Comparison of ENCODE assay signal across 14 cellular contexts in the genomic region with DNA sequence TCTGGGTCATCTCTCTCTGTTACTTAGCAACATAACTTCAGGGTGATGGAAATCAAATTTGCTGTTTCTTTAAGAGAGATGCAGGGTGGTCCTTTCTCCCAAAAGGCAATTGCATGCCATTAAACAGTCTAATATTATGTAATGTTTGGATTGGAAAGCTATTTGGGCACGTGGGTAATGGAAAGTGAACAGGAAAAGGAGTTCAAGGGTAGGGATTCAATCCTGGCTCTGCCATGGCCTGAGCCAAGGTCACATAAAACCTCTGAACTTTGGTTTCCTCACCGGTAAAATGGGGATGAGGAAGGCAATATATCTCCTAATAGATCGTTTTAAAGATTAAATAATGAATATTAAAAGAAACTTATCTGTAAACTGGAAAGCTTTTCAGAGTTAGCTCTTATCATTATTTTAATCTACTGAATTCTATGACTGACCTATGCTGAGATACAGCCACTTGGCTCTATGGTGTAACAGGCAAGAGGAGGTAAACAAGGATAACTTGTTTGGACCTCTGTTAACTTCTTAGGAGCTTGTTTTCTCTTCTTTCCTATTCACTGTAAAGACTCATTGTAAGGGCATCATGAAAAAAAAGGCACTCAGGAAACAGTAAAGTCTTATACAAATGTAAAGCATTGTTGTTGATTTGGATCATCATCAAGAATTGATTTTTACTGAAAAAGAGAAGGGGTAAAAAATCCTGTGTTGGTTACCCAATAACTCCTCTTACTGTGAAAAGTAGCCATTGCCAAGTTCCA. TPM values are rescaled to one million over a fixed set of nuclear protein-coding genes. Genes with fewer than 3 reads are reported as not detected.
DNase-seq lines count a peak whose midpoint lies in the region; ATAC-seq and TF ChIP-seq lines count a peak whose summit lies in the region.
"Had no signal": no experiment of that assay in that cellular context is flagged by ENCODE, and none has a peak within 500 bp of the region (broad histone marks: within the 10 kb centered on the region; RNA-seq: fewer than 3 reads in every experiment).

No MANE protein-coding gene starts in this region.

- intact Hi-C loops in IMR-90 (cut with micrococcal nuclease), result no loop called here

- dilution Hi-C loops in IMR-90 (cut with HindIII; ENCODE audit: low sequenced_read_pairs, unreplicated experiment), result no loop called here

- no peak overlapping the region for H2BK5ac ChIP-seq in IMR-90 (ENCODE audit: low read depth, low read length, poor library complexity, severe bottlenecking)

- H3K4me1 ChIP-seq in IMR-90 (ENCODE audit: control insufficient read depth, insufficient read depth, low read length), result no peaks in the 10 kb centered on the region
- peaks cover 3 to 10% (median 5%) of the 10 kb centered on the region in 3 donors for H3K4me1 ChIP-seq in skeletal muscle tissue (ENCODE audit: control insufficient read depth in 3 of 3, insufficient read depth in 3 of 3, low read length in 3 of 3)

- peaks cover 0 to 5% of the 10 kb centered on the region in 2 experiments; a peak in 2 of 4 replicates for H3K79me1 ChIP-seq in IMR-90 (ENCODE audit: low read depth in 1 of 2, low read length in 2 of 2)

- peak overlapping the region; percentile 56; the same call in 1 of the 2 replicates for H3K23ac ChIP-seq in IMR-90 (ENCODE audit: low read depth, low read length)

- POLR2A ChIA-PET in IMR-90 (lab: Charles Lee; ENCODE audit: unreplicated experiment), result no interaction called here

- no peak for TF ChIP-seq CTCF in IMR-90 (conservative IDR thresholded peaks at IDR 0.05; ENCODE audit: low read depth, low read length)
- no peak for TF ChIP-seq CTCF in fibroblast of pulmonary artery (IDR thresholded peaks at IDR 0.05; ENCODE audit: low read length, missing control alignments)

- no peak overlapping the region for H3K9ac ChIP-seq in IMR-90 (ENCODE audit: low read depth, low read length)
- H3K9ac ChIP-seq in skeletal muscle tissue (ENCODE audit: low read depth in 1 of 3, low read length in 3 of 3), result no peak overlapping the region

- CTCF ChIA-PET in IMR-90 (lab: Yijun Ruan, JAX), result interaction anchor here (0.6 to 0.9 kb wide), 2 partner anchors 8 to 19 kb away, joined by 3 to 5 read pairs; no protein-coding TSS in a partner anchor

- no peak overlapping the region; a peak in 2 of 4 replicates for H4K8ac ChIP-seq in IMR-90 (ENCODE audit: low read depth in 2 of 2, low read length in 2 of 2)

- H2BK120ac ChIP-seq in IMR-90 (ENCODE audit: low read depth, low read length), result peak overlapping the region; percentile 77

- H3K9me1 ChIP-seq in IMR-90 (ENCODE audit: insufficient read depth, low read length), result peaks cover 2% of the 10 kb centered on the region

- H3K4me3 ChIP-seq in IMR-90 (ENCODE audit: insufficient read depth, low read depth, low read length) (no peak overlapping the region), fibroblast of pulmonary artery (replicated peaks; ENCODE audit: low read depth, low read length) (no peak overlapping the region), skeletal muscle tissue (ENCODE audit: low read length in 3 of 3) (no peak overlapping the region)
- H3K4me3 ChIP-seq: SJCRH30 had no signal

- H3K9me3 ChIP-seq in IMR-90 (ENCODE audit: control insufficient read depth, insufficient read depth, low read length), result no peaks in the 10 kb centered on the region
- no peaks in the 10 kb centered on the region for H3K9me3 ChIP-seq in skeletal muscle tissue (ENCODE audit: control insufficient read depth in 3 of 3, low read length in 3 of 3)

- H3K36me3 ChIP-seq in IMR-90 (ENCODE audit: control insufficient read depth, insufficient read depth, low read length) (peaks cover 3% of the 10 kb centered on the region; the same call in 1 of the 2 replicates), skeletal muscle tissue (ENCODE audit: control insufficient read depth in 3 of 3, insufficient read depth in 3 of 3, low read length in 3 of 3) (peaks cover 0 to 9% (median 3%) of the 10 kb centered on the region in 3 donors)

- no peak overlapping the region; the same call in 1 of the 2 replicates for H3K56ac ChIP-seq in IMR-90 (ENCODE audit: extremely low read depth, insufficient read depth, low read length)

- no TSS peak for BruUV-seq in IMR-90 (replicated peaks; lab: Mats Ljungman, UMichigan)

- H3K18ac ChIP-seq in IMR-90 (ENCODE audit: low read depth, low read length), result no peak overlapping the region

- no peaks in the 10 kb centered on the region for H4K20me1 ChIP-seq in IMR-90 (ENCODE audit: insufficient read depth, low read length)

- no peak for TF ChIP-seq POLR2A in IMR-90 (IDR thresholded peaks at IDR 0.05; ENCODE audit: low read depth, low read length)

- H2BK15ac ChIP-seq in IMR-90 (ENCODE audit: low read depth, low read length), result 0 out of 3 replicates have a peak overlapping the region, but pooled peaks have one; percentile 62

- H2BK20ac ChIP-seq in IMR-90 (ENCODE audit: low read depth, low read length), result peak overlapping the region; percentile 31; the same call in 1 of the 2 replicates

- H2AK9ac ChIP-seq in IMR-90 (replicated peaks; ENCODE audit: low read depth, low read length, poor library complexity), result no peak overlapping the region

- H2AFZ ChIP-seq in IMR-90 (replicated peaks; ENCODE audit: low read length, poor library complexity), result no peak overlapping the region

- H3K27ac ChIP-seq in IMR-90 (ENCODE audit: insufficient read depth, low read length) (no peak overlapping the region), skeletal muscle tissue (ENCODE audit: low read depth, low read length) (peak overlapping the region; percentile 14)
- H3K27ac ChIP-seq: SJCRH30 had no signal

- WGBS in IMR-90 (ENCODE audit: extremely low coverage in 2 of 2, insufficient read length in 1 of 2), 2 experiments, result no CpG with 5 or more reads among the region's 3 CpGs

- no peak overlapping the region for H4K5ac ChIP-seq in IMR-90 (ENCODE audit: low read depth, low read length)

- TF ChIP-seq RAD21 in IMR-90 (IDR thresholded peaks at IDR 0.05; ENCODE audit: low read length), result no peak

- H3K4me2 ChIP-seq in IMR-90 (ENCODE audit: low read depth, low read length), result no peak overlapping the region

- ATAC-seq in IMR-90 (ENCODE audit: low read depth) (no peak), left lobe of liver (peak; percentile 81)

- H3K14ac ChIP-seq in IMR-90 (replicated peaks; ENCODE audit: low read depth, low read length), result no peak overlapping the region

- in situ Hi-C loops in IMR-90 (cut with MboI; ENCODE audit: low sequenced_read_pairs), result no loop called here

- no peak overlapping the region for H4K91ac ChIP-seq in IMR-90 (ENCODE audit: insufficient read depth, low read depth, low read length)

- H2AK5ac ChIP-seq in IMR-90 (ENCODE audit: low read depth, low read length), result no peak overlapping the region; the same call in 1 of the 2 replicates

- no peak for DNase-seq in IMR-90
- DNase-seq in fibroblast of pulmonary artery (ENCODE audit: low read depth), result peak; percentile 20
- DNase-seq in left lobe of liver (ENCODE audit: low spot score), result no peak
- DNase-seq in NCI-H1417 (lab: John Stamatoyannopoulos, UW), result no peak
- no peak for DNase-seq in SW 1271 (lab: John Stamatoyannopoulos, UW)
- DNase-seq in stimulated activated CD4-positive, alpha-beta T cell treated with anti-CD3 and anti-CD28 coated beads, Interleukin-4, amount 100 ng/mL, for 4 hours, result no peak
- DNase-seq in activated gamma-delta T cell (lab: John Stamatoyannopoulos, UW), result no peak
- DNase-seq: COR-L47, NCI-H2171 had no signal

- H3K4ac ChIP-seq in IMR-90 (ENCODE audit: low read depth, low read length), result 0 out of 2 replicates have a peak overlapping the region, but pooled peaks have one; percentile 52

- no peaks in the 10 kb centered on the region for H3K27me3 ChIP-seq in IMR-90 (ENCODE audit: control insufficient read depth, insufficient read depth, low read length)
- no peaks in the 10 kb centered on the region for H3K27me3 ChIP-seq in skeletal muscle tissue (ENCODE audit: control insufficient read depth in 3 of 3, insufficient read depth in 3 of 3, low read length in 3 of 3)
- H3K27me3 ChIP-seq: SJCRH30 had no signal

TF ChIP-seq in IMR-90, 13 proteins besides CTCF, POLR2A, EP300 and RAD21 (continues in another document):
- TF ChIP-seq FOS (IDR thresholded peaks at IDR 0.05; ENCODE audit: low read depth, low read length), result no peak
- no peak for TF ChIP-seq BHLHE40 (IDR thresholded peaks at IDR 0.05; ENCODE audit: low read depth, low read length)
- TF ChIP-seq MAFK (IDR thresholded peaks at IDR 0.05; ENCODE audit: low read depth, low read length), result no peak
- TF ChIP-seq, protein P1, sequence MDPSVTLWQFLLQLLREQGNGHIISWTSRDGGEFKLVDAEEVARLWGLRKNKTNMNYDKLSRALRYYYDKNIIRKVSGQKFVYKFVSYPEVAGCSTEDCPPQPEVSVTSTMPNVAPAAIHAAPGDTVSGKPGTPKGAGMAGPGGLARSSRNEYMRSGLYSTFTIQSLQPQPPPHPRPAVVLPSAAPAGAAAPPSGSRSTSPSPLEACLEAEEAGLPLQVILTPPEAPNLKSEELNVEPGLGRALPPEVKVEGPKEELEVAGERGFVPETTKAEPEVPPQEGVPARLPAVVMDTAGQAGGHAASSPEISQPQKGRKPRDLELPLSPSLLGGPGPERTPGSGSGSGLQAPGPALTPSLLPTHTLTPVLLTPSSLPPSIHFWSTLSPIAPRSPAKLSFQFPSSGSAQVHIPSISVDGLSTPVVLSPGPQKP (IDR thresholded peaks at IDR 0.05; ENCODE audit: borderline replicate concordance, low read depth, low read length), result no peak
- TF ChIP-seq CHD1 (IDR thresholded peaks at IDR 0.05; ENCODE audit: low read depth, low read length), result no peak
- no peak for TF ChIP-seq MXI1 (IDR thresholded peaks at IDR 0.05; ENCODE audit: borderline replicate concordance, low read depth, low read length)
- no peak for TF ChIP-seq NFE2L2 (IDR thresholded peaks at IDR 0.05; ENCODE audit: low read depth, low read length)
- no peak for TF ChIP-seq MAZ (IDR thresholded peaks at IDR 0.05; ENCODE audit: borderline replicate concordance, low read depth, low read length)
- no peak for TF ChIP-seq CEBPB (IDR thresholded peaks at IDR 0.05; ENCODE audit: low read depth, low read length)
- TF ChIP-seq RCOR1 (IDR thresholded peaks at IDR 0.05; ENCODE audit: insufficient replicate concordance, low read length), result no peak
- no peak for TF ChIP-seq SMC3 (IDR thresholded peaks at IDR 0.05; ENCODE audit: low read depth, low read length)

RNA-seq across cellular contexts. Expression of a gene that starts 55.7 kb away (rescaled TPM):
- total RNA-seq in IMR-90 (2012; rRNA removed) (under 0.01 and 0.18 TPM in 2 replicates), left lobe of liver (not detected), skeletal muscle tissue (under 0.01 TPM)
- polyA plus RNA-seq in IMR-90 (2012; rRNA removed), result 0.05 TPM in 1 of 2 replicates, not detected in the other
- polyA plus RNA-seq in IMR-90 (2012; cell fraction: cytosol; rRNA removed), result 0.01 TPM in 1 of 2 replicates, not detected in the other
- 0.15 and 0.44 TPM in 2 replicates for polyA plus RNA-seq in IMR-90 (2012; cell fraction: nucleus; rRNA removed; ENCODE audit: low replicate concordance)
- total RNA-seq: OCI-LY7 had no signal
- polyA plus RNA-seq: CD14-positive monocyte, IgD-negative memory B cell had no signal
